In the genomic region with DNA sequence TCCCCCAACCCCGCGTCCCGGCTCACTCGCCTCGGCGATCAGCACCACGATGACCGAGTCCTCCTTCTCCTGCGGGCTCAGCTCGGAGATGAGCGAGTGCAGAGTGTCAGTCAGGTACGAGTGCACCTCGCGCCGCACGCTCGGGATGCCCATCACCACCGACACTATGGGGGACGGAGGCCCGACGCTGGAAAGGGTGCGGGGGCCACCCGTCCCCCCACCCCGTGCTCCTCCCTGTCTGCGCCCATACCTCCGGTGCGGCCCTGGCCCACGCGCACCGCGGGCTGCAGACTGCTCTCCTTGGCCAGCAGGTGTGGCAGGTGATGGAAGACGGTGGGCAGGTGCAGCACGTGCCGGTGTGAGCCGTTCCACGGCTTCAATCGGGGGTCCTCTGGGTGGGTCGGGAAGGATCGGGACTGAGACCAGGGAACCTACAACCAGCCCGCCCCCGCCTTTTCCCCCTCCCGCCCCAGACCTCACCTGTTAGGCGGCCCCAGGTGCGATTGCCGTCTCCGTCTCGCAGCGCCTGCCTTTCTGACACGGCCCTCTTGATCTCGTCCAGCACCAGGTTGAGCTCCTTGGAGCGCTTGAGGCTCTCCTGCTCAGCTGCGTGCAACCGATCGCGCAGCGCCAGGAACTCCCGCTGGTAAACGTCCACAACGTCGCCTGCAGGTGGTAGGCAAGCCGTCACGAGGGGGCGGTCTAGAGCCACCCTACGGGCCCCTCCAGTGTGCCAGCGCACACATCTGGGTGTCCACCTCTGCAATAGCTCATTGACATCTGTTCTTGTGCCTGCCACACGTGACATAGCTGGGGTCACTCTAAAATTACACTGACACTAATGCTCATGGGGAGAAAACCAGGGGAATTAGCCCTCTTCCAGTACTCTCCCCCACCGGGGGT, we compare ENCODE assay signal across 8 cellular contexts. TPM values are rescaled to one million over a fixed set of nuclear protein-coding genes. Genes with fewer than 3 reads are reported as not detected.
DNase-seq lines count a peak whose midpoint lies in the region; ATAC-seq and TF ChIP-seq lines count a peak whose summit lies in the region.

No MANE protein-coding gene starts in this region.

- H3K36me3 Mint-ChIP-seq in Caco-2 (ENCODE audit: insufficient read depth, unreplicated experiment) = peaks cover 76% of the 10 kb centered on the region

- H3K27ac Mint-ChIP-seq in Caco-2 (ENCODE audit: unreplicated experiment) = no peak overlapping the region

- H3K9me3 Mint-ChIP-seq in Caco-2 (ENCODE audit: unreplicated experiment) = no peaks in the 10 kb centered on the region

- H3K27me3 Mint-ChIP-seq in Caco-2 (ENCODE audit: insufficient read depth, unreplicated experiment) = no peaks in the 10 kb centered on the region

- H3K4me1 Mint-ChIP-seq in Caco-2 (ENCODE audit: low read depth, unreplicated experiment) = peaks cover 20% of the 10 kb centered on the region

- DNase-seq in Caco-2 (peak in 1 of 2 experiments; percentile 46), T-helper 1 cell (peak; percentile 50 to 77 (median 69)), ascending aorta (ENCODE audit: low spot score in 2 of 2) (peak in 1 of 2 donors; percentile 68), kidney tubule cell (ENCODE audit: low spot score) (peak; percentile 58), EL (no peak)
- DNase-seq in stimulated activated CD8-positive, alpha-beta memory T cell treated with anti-CD3 and anti-CD28 coated beads, Interleukin-12 subunit alpha, Interleukin-12 subunit beta, amount 100 ng/mL, for 1 hour (ENCODE audit: low read depth) = peak; percentile 73

- H3K4me1 ChIP-seq in Caco-2 (peaks cover 21% of the 10 kb centered on the region), ascending aorta (peaks cover 12 to 24% of the 10 kb centered on the region in 2 donors)

- H3K36me3 ChIP-seq in Caco-2 (ENCODE audit: control insufficient read depth, insufficient read depth, low read length) = peaks cover 10% of the 10 kb centered on the region
- H3K36me3 ChIP-seq in ascending aorta = peaks cover 34 to 43% of the 10 kb centered on the region in 2 donors

- no peaks in the 10 kb centered on the region for H3K27me3 ChIP-seq in Caco-2 (replicated peaks; ENCODE audit: control insufficient read depth, insufficient read depth, low read length)
- H3K27me3 ChIP-seq in ascending aorta = no peaks in the 10 kb centered on the region

- no peak overlapping the region for H3K27ac ChIP-seq in ascending aorta

- TF ChIP-seq CTCF in Caco-2 (IDR thresholded peaks at IDR 0.05; ENCODE audit: insufficient read depth in 1 of 2, low read depth in 1 of 2, low read length in 1 of 2, severe bottlenecking in 1 of 2, unreplicated experiment in 1 of 2) (peak; percentile 10 to 20), ascending aorta (IDR thresholded peaks at IDR 0.05) (peak; percentile 60 to 68 (median 61))

- CTCF ChIA-PET in Caco-2 (lab: Charles Lee) = no interaction called here

- POLR2A ChIA-PET in Caco-2 (lab: Charles Lee) = no interaction called here

- H3K4me3 ChIP-seq in Caco-2 (ENCODE audit: low read depth, low read length) (no peak overlapping the region), ascending aorta (no peak overlapping the region)

- no peaks in the 10 kb centered on the region for H3K9me3 ChIP-seq in Caco-2
- H3K9me3 ChIP-seq in ascending aorta = no peaks in the 10 kb centered on the region

- H3K4me3 Mint-ChIP-seq in Caco-2 (ENCODE audit: unreplicated experiment) = no peak overlapping the region

- no TSS peak for BruUV-seq in Caco-2 (replicated peaks; lab: Mats Ljungman, UMichigan)

- intact Hi-C loops in Caco-2 (cut with micrococcal nuclease; ENCODE audit: unreplicated experiment) (no loop called here), ascending aorta (cut with DNase I) (no loop called here)

- peak; percentile 41 for ATAC-seq in HG02678 (IDR thresholded peaks at IDR 0.05; ENCODE audit: unreplicated experiment)
- no peak for ATAC-seq in GM19397 (IDR thresholded peaks at IDR 0.05; ENCODE audit: unreplicated experiment)

RNA-seq across cellular contexts. Expression of a gene that starts 5.1 kb away (rescaled TPM):
- total RNA-seq in Caco-2 (2022) (215 and 217 TPM in 2 replicates), ascending aorta (207 TPM)

RNA-seq across cellular contexts. Expression of a gene that starts 7.8 kb away (rescaled TPM):
- total RNA-seq in Caco-2 (2022) (2.3 and 2.4 TPM in 2 replicates), ascending aorta (91.7 TPM)

RNA-seq across cellular contexts. Expression of a gene that starts 19.1 kb away (rescaled TPM):
- 250 and 259 TPM in 2 replicates for total RNA-seq in Caco-2 (2022)
- 476 TPM for total RNA-seq in ascending aorta

RNA-seq across cellular contexts. Expression of a gene that starts 57.1 kb away (rescaled TPM):
- total RNA-seq in Caco-2 (2022) (37.8 and 43.0 TPM in 2 replicates), ascending aorta (17.3 TPM)

Comparison
In these comparisons a context has a peak if more than half of its experiments do, and no peak if none do; other contexts are left out.
1. RNA of a gene that starts 7.8 kb away (total RNA-seq): 91.7 TPM in ascending aorta (single experiment); 2.3 to 2.4 TPM in Caco-2; every median in the first group is over 10 times any median in the second.